Comparison of ENCODE assay signal across 19 cellular contexts in the genomic region with DNA sequence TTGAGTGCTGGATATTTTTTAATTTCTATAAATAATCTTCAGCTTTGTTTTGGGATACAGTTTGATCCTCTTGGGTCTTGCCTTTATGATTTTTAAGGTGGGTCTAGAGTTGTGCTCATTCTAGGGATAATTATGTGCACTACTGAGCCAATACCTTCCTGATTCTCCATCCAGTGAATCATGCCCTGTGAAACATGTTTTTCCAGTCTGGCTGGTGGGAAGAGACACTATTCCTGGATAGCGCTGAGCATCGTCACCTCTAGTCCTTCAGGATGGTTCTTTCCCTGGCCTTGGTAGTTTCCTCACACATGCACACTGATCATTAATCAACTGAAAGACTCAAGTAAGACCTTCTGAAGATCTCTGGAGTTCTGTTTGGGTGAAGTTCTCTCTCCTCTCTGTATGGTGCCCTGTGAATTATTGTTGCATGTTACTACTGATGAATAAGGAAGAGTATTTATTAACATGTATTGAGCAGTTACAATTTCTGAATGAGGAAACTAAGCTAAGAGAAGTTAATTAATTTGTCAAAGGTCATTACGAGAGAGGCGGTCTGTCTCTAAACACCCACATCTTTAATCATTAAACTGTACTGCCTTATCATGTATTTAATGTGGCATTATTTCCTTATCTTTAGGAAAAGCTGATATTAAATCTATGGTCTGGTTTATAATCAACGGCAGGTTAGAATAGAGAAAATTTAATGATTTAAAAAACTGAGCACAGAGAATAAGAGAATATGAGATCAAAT. TPM values are rescaled to one million over a fixed set of nuclear protein-coding genes. Genes with fewer than 3 reads are reported as not detected.
A peak's percentile ranks its signal among the peaks of the same experiment; 100 is the strongest.
DNase-seq lines count a peak whose midpoint lies in the region; ATAC-seq, FAIRE-seq and TF ChIP-seq lines count a peak whose summit lies in the region.
"Had no signal": no experiment of that assay in that cellular context is flagged by ENCODE, and none has a peak within 500 bp of the region (broad histone marks: within the 10 kb centered on the region; RNA-seq: fewer than 3 reads in every experiment).

No MANE protein-coding gene starts in this region.

- WGBS in small intestine, 3 donors: 19 to 57% (median 37%) methylated on average over 5 of the region's 5 CpGs

- peak; percentile 44 for DNase-seq in HCT116 (ENCODE audit: low read depth, low spot score)
- peak; percentile 70 for DNase-seq in NCI-H510A treated with DMSO at 0.1 percent for 48 hours (lab: John Stamatoyannopoulos, UW)
- peak; percentile 79 to 91 for DNase-seq in foreskin keratinocyte
- peak; percentile 92 for DNase-seq in small intestine
- no peak for DNase-seq in SW480 (ENCODE audit: low spot score)
- DNase-seq in NCI-H2081 (lab: John Stamatoyannopoulos, UW): no peak
- no peak for DNase-seq in COR-L47 (lab: John Stamatoyannopoulos, UW)
- DNase-seq: activated CD4-positive, alpha-beta T cell treated with anti-CD3 and anti-CD28 coated beads, Interleukin-2, amount 50 U/mL, for 1 hour; activated CD8-positive, alpha-beta memory T cell treated with anti-CD3 and anti-CD28 coated beads, Interleukin-2, amount 50 U/mL, for 48 hours; activated effector memory CD4-positive, alpha-beta T cell treated with Interleukin-2 at 50 U/mL for 16 hours; activated naive CD8-positive, alpha-beta T cell treated with anti-CD3 and anti-CD28 coated beads, Interleukin-2, amount 50 U/mL, for 24 hours; CD8-positive, alpha-beta T cell; DND-41; erythroblast; NCI-H187 treated with DMSO at 0.1 percent for 48 hours; SHP77; stimulated activated CD4-positive, alpha-beta T cell treated with anti-CD3 and anti-CD28 coated beads, Interleukin-12 subunit alpha, Interleukin-12 subunit beta, amount 100 ng/mL, for 4 hours; T-helper 1 cell had no signal

- ATAC-seq in HCT116: peak; percentile 64
- ATAC-seq in foreskin keratinocyte: peak; percentile 94
- ATAC-seq: activated naive CD8-positive, alpha-beta T cell treated with anti-CD3 and anti-CD28 coated beads, Interleukin-2, amount 50 U/mL, for 24 hours; CD8-positive, alpha-beta T cell; gastroesophageal sphincter had no signal

- peak overlapping the region; percentile 17 for H2AFZ ChIP-seq in HCT116 (ENCODE audit: low read depth, low read length, poor library complexity, severe bottlenecking)

- intact Hi-C loops in HCT116 (cut with micrococcal nuclease): no loop called here

- H3K4me2 ChIP-seq in HCT116 (ENCODE audit: low read length): peak overlapping the region; percentile 36

- no peak overlapping the region for H3K9ac ChIP-seq in HCT116 (ENCODE audit: low read length)

- H4K20me1 ChIP-seq in HCT116 (ENCODE audit: insufficient read depth): no peaks in the 10 kb centered on the region

- H3K27me3 ChIP-seq in HCT116 (ENCODE audit: insufficient read depth, low read length): no peaks in the 10 kb centered on the region
- no peaks in the 10 kb centered on the region for H3K27me3 ChIP-seq in foreskin keratinocyte
- no peaks in the 10 kb centered on the region for H3K27me3 ChIP-seq in small intestine (ENCODE audit: control insufficient read depth in 2 of 2, insufficient read depth in 2 of 2, low read length in 2 of 2)
- H3K27me3 ChIP-seq: gastroesophageal sphincter had no signal

- H3K79me2 ChIP-seq in HCT116 (ENCODE audit: insufficient read depth, low read length): no peaks in the 10 kb centered on the region

- H3K9me3 ChIP-seq in HCT116 (ENCODE audit: control insufficient read depth in 1 of 2, insufficient read depth in 1 of 2, low read depth in 1 of 2, low read length in 2 of 2): no peaks in the 10 kb centered on the region
- no peaks in the 10 kb centered on the region for H3K9me3 ChIP-seq in small intestine (ENCODE audit: control insufficient read depth, low read depth)

- CTCF ChIA-PET in HCT116 (lab: Charles Lee): no interaction called here

- H3K36me3 ChIP-seq in HCT116 (ENCODE audit: control insufficient read depth in 1 of 2, insufficient read depth in 2 of 2, low read length in 2 of 2) (no peaks in the 10 kb centered on the region), small intestine (ENCODE audit: control insufficient read depth in 2 of 2, insufficient read depth in 2 of 2, low read length in 2 of 2) (no peaks in the 10 kb centered on the region)
- H3K36me3 ChIP-seq: gastroesophageal sphincter had no signal

- peaks cover 0 to 17% of the 10 kb centered on the region in 2 experiments; a peak in 2 of 4 replicates for H3K4me1 ChIP-seq in HCT116 (ENCODE audit: control insufficient read depth in 1 of 2, insufficient read depth in 2 of 2, low read length in 2 of 2)
- peaks cover 13% of the 10 kb centered on the region for H3K4me1 ChIP-seq in foreskin keratinocyte
- H3K4me1 ChIP-seq in small intestine (ENCODE audit: control insufficient read depth in 2 of 2, insufficient read depth in 1 of 2, low read depth in 1 of 2, low read length in 1 of 2): peaks cover 5 to 6% of the 10 kb centered on the region in 2 donors
- H3K4me1 ChIP-seq: gastroesophageal sphincter had no signal

- H3K4me3 ChIP-seq in HCT116 (replicated peaks in 1 of 2; ENCODE audit: low read depth in 1 of 2, low read length in 2 of 2) (no peak overlapping the region), small intestine (ENCODE audit: low read depth in 1 of 2, low read length in 2 of 2) (no peak overlapping the region)
- H3K4me3 ChIP-seq: gastroesophageal sphincter had no signal

- RAD21 ChIA-PET in HCT116 (lab: Charles Lee; ENCODE audit: low non-redundant PET in 1 of 2, low total read pairs in 2 of 2, uncharacterized antibody in 2 of 2, unreplicated experiment in 2 of 2): no interaction called here

- FAIRE-seq in small intestine (lab: Jason Lieb, UNC): peak; percentile 89

- 0 out of 2 replicates have a peak, but pooled peaks have one; percentile 9 for TF ChIP-seq RAD21 in HCT116 (IDR thresholded peaks at IDR 0.05; ENCODE audit: low read depth)

- no peak for TF ChIP-seq POLR2A in HCT116 (IDR thresholded peaks at IDR 0.05; ENCODE audit: borderline replicate concordance, extremely low read depth, insufficient read depth, insufficient read length)

- TF ChIP-seq CTCF in HCT116 (IDR thresholded peaks at IDR 0.05 in 2 of 3, conservative IDR thresholded peaks at IDR 0.05 in 1 of 3; ENCODE audit: borderline replicate concordance in 1 of 3, insufficient read depth in 1 of 3, low read depth in 2 of 3, low read length in 2 of 3): no peak
- TF ChIP-seq CTCF in foreskin keratinocyte (conservative IDR thresholded peaks at IDR 0.05): no peak

- BruUV-seq in HCT116 (replicated peaks; lab: Mats Ljungman, UMichigan): no TSS peak

- H3K27ac ChIP-seq in HCT116 (ENCODE audit: low read depth, low read length) (no peak overlapping the region), foreskin keratinocyte (no peak overlapping the region), small intestine (ENCODE audit: low read depth in 1 of 2, low read length in 1 of 2) (peak overlapping the region; percentile 22 to 76)
- H3K27ac ChIP-seq: gastroesophageal sphincter had no signal

- POLR2A ChIA-PET in HCT116 (lab: Charles Lee): no interaction called here

- H3K9me2 ChIP-seq in HCT116 (ENCODE audit: insufficient read depth): no peaks in the 10 kb centered on the region

TF ChIP-seq in HCT116, 20 proteins besides CTCF, POLR2A, EP300 and RAD21:
- TF ChIP-seq ELF1 (IDR thresholded peaks at IDR 0.05; ENCODE audit: borderline replicate concordance, low read depth) (no peak; the same call in 1 of the 2 replicates), CEBPB (IDR thresholded peaks at IDR 0.05; ENCODE audit: low read depth) (peak; percentile 44), SP1 (IDR thresholded peaks at IDR 0.05; ENCODE audit: low read depth) (peak; percentile 96), YY1 (IDR thresholded peaks at IDR 0.05; ENCODE audit: extremely low read depth, insufficient replicate concordance, low read depth, low read length) (peak; percentile 26), EGR1 (IDR thresholded peaks at IDR 0.05; ENCODE audit: low read depth) (no peak), SIN3A (IDR thresholded peaks at IDR 0.05; ENCODE audit: low read depth) (peak; percentile 60; the same call in 1 of the 2 replicates), POLR2AphosphoS5 (IDR thresholded peaks at IDR 0.05; ENCODE audit: low read depth, low read length) (0 out of 2 replicates have a peak, but pooled peaks have one; percentile 40), JUND (IDR thresholded peaks at IDR 0.05) (peak; percentile 90), FOSL1 (IDR thresholded peaks at IDR 0.05; ENCODE audit: low read depth) (peak; percentile 67; the same call in 1 of the 2 replicates), CBX3 (IDR thresholded peaks at IDR 0.05; ENCODE audit: low read depth) (peak; percentile 97), EZH2 (IDR thresholded peaks at IDR 0.05) (no peak)
- TF ChIP-seq, protein P1, sequence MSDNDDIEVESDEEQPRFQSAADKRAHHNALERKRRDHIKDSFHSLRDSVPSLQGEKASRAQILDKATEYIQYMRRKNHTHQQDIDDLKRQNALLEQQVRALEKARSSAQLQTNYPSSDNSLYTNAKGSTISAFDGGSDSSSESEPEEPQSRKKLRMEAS (IDR thresholded peaks at IDR 0.05): peak; percentile 75

RNA-seq across cellular contexts. Expression of gene LIPT2, which starts 39.1 kb away (rescaled TPM):
- total RNA-seq in HCT116 (2021; ENCODE audit: unreplicated experiment) (3.4 TPM), foreskin keratinocyte (1.7 and 1.9 TPM in 2 replicates)
- 3.3 and 3.6 TPM in 2 replicates for polyA plus RNA-seq in HCT116 (2012)
- polyA plus RNA-seq in foreskin keratinocyte (1.6 and 1.7 TPM in 2 replicates), small intestine (10 to 100 TPM in 1 of 3 donors, 1 to 10 TPM in 2; 4.9 to 11.1 (median 8.8) TPM)

RNA-seq across cellular contexts. Expression of gene POLD3, which starts 59.7 kb away (rescaled TPM):
- total RNA-seq in HCT116 (2021; ENCODE audit: unreplicated experiment) (18.9 TPM), foreskin keratinocyte (21.2 and 22.7 TPM in 2 replicates)
- polyA plus RNA-seq in HCT116 (2012): 8.1 and 8.2 TPM in 2 replicates
- polyA plus RNA-seq in foreskin keratinocyte (8.5 and 10.9 TPM in 2 replicates), small intestine (10 to 100 TPM; 11.1 to 25.9 (median 12.5) TPM)

Comparison
In these comparisons a context has a peak if more than half of its experiments do, and no peak if none do; other contexts are left out.
1. DNase-seq: peak in HCT116 (single experiment), NCI-H510A treated with DMSO at 0.1 percent for 48 hours (single experiment), foreskin keratinocyte (2 of 2) and small intestine (single experiment); none in SW480 (single experiment), NCI-H2081 (0 of 2) and COR-L47 (single experiment).
2. H3K27ac ChIP-seq: peak in small intestine (2 of 2); none in HCT116 (single experiment) and foreskin keratinocyte (single experiment).